In genomic region chr1:186783193-186783592, GRCh38 we compare ENCODE assay signal across 1 cellular context.
TF ChIP-seq lines count a peak whose summit lies in the region.

No MANE protein-coding gene starts in this region.

TF ChIP-seq in SK-N-SH, 30 proteins besides CTCF, POLR2A, EP300 and RAD21 (continued from another document):
- TF ChIP-seq POLR2AphosphoS5 (IDR thresholded peaks at IDR 0.05; ENCODE audit: low read depth, low read length) (no peak), RCOR1 (IDR thresholded peaks at IDR 0.05; ENCODE audit: low read length) (no peak), NRF1 (IDR thresholded peaks at IDR 0.05; ENCODE audit: low read depth, low read length) (no peak), TEAD4 (IDR thresholded peaks at IDR 0.05; ENCODE audit: borderline replicate concordance, insufficient read depth) (no peak), USF1 (IDR thresholded peaks at IDR 0.05; ENCODE audit: borderline replicate concordance, low read depth) (no peak), YY1 (IDR thresholded peaks at IDR 0.05; ENCODE audit: low read depth) (no peak), FOSL2 (IDR thresholded peaks at IDR 0.05; ENCODE audit: borderline replicate concordance, low read depth) (no peak), TAF1 (IDR thresholded peaks at IDR 0.05; ENCODE audit: borderline replicate concordance, low read depth, low read length) (no peak)
- TF ChIP-seq, protein P1, sequence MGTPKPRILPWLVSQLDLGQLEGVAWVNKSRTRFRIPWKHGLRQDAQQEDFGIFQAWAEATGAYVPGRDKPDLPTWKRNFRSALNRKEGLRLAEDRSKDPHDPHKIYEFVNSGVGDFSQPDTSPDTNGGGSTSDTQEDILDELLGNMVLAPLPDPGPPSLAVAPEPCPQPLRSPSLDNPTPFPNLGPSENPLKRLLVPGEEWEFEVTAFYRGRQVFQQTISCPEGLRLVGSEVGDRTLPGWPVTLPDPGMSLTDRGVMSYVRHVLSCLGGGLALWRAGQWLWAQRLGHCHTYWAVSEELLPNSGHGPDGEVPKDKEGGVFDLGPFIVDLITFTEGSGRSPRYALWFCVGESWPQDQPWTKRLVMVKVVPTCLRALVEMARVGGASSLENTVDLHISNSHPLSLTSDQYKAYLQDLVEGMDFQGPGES (IDR thresholded peaks at IDR 0.05; ENCODE audit: low read depth, low read length), result no peak
